In the genomic region with DNA sequence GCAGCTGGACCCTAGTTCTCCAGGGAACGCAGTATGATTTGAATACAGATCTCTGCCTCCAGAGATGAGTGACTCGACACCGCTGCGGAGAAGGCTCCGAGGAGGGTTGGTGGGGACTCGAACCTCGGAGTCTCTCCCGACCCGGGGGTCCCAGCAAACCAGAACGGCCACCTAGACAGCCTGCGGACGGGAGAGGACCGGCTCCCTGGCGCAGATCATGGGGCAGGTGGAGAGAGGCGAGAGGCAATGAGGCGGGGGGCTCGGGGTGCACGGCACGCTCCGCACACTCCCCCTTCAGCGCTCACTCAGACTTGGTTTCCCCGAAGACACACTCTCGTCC, we compare ENCODE assay signal across 10 cellular contexts. TPM values are rescaled to one million over a fixed set of nuclear protein-coding genes. Genes with fewer than 3 reads are reported as not detected.
DNase-seq lines count a peak whose midpoint lies in the region; ATAC-seq, FAIRE-seq and TF ChIP-seq lines count a peak whose summit lies in the region.
"Had no signal": no experiment of that assay in that cellular context is flagged by ENCODE, and none has a peak within 500 bp of the region (broad histone marks: within the 10 kb centered on the region; RNA-seq: fewer than 3 reads in every experiment).

No MANE protein-coding gene starts in this region.

- H3K9me3 ChIP-seq in ES-I3 (ENCODE audit: control insufficient read depth, insufficient read depth, low read length) (peaks cover 4% of the 10 kb centered on the region; the same call in 1 of the 2 replicates), GM12878 (replicated peaks; ENCODE audit: control insufficient read depth, insufficient read depth, low read length) (peaks cover 5% of the 10 kb centered on the region; the same call in 1 of the 3 replicates), keratinocyte (ENCODE audit: control insufficient read depth, low read depth, low read length) (peaks cover 2% of the 10 kb centered on the region), gastrocnemius medialis (no peaks in the 10 kb centered on the region)

- TF ChIP-seq CTCF in GM12878 (IDR thresholded peaks at IDR 0.05 in 2 of 3, conservative IDR thresholded peaks at IDR 0.05 in 1 of 3; ENCODE audit: control insufficient read depth in 2 of 3, extremely low read depth in 1 of 3, insufficient read depth in 1 of 3, low read depth in 3 of 3, low read length in 3 of 3) (no peak), keratinocyte (optimal IDR thresholded peaks at IDR 0.05 in 1 of 3, IDR thresholded peaks at IDR 0.05 in 1 of 3, conservative IDR thresholded peaks at IDR 0.05 in 1 of 3; ENCODE audit: extremely low read depth in 1 of 3, insufficient read depth in 2 of 3, low read length in 3 of 3) (no peak), gastrocnemius medialis (IDR thresholded peaks at IDR 0.05 in 4 of 5, conservative IDR thresholded peaks at IDR 0.05 in 1 of 5) (no peak)

- CTCF ChIA-PET in GM12878 (lab: Yijun Ruan, JAX): no interaction called here

- no TSS peak for BruUV-seq in GM12878 (replicated peaks; lab: Mats Ljungman, UMichigan)

- FAIRE-seq in GM12878 (lab: Jason Lieb, UNC) (no peak), keratinocyte (lab: Jason Lieb, UNC) (no peak)

- intact Hi-C loops in GM12878 (cut with micrococcal nuclease; ENCODE audit: unreplicated experiment) (no loop called here), gastrocnemius medialis (cut with DNase I; ENCODE audit: low total_unique reads) (no loop called here)

- 43% methylated on average over 18 of the region's 23 CpGs for WGBS in GM12878 (ENCODE audit: insufficient coverage, insufficient replicate concordance, low lambda C conversion rate, missing lambda C conversion rate)

- DNase-seq in GM12878 (ENCODE audit: low read depth, low spot score) (no peak), keratinocyte (ENCODE audit: low read depth, low spot score) (no peak), gastrocnemius medialis (no peak)
- DNase-seq in central memory CD4-positive, alpha-beta T cell: no peak
- no peak for DNase-seq in activated CD4-positive, CD25-positive, alpha-beta regulatory T cell treated with anti-CD3 and anti-CD28 coated beads, Interleukin-2, amount 50 U/mL, for 72 hours
- DNase-seq: activated CD4-positive, CD25-positive, alpha-beta regulatory T cell had no signal

- H3K4me1 ChIP-seq in ES-I3 (ENCODE audit: insufficient read depth, low read length) (peaks cover 10% of the 10 kb centered on the region), GM12878 (ENCODE audit: control insufficient read depth, insufficient read depth, low read length) (no peaks in the 10 kb centered on the region), keratinocyte (ENCODE audit: control insufficient read depth, extremely low read depth, insufficient read depth, low read length) (peaks cover 14% of the 10 kb centered on the region), gastrocnemius medialis (peaks cover 69 to 85% of the 10 kb centered on the region in 2 donors)

- H4K20me1 ChIP-seq in GM12878 (ENCODE audit: control insufficient read depth, insufficient read depth) (no peaks in the 10 kb centered on the region; the same call in 1 of the 2 replicates), keratinocyte (ENCODE audit: control insufficient read depth, extremely low read depth, insufficient read depth, low read length) (no peaks in the 10 kb centered on the region)

- no peak overlapping the region for H3K27ac ChIP-seq in GM12878 (ENCODE audit: control insufficient read depth, insufficient read depth)
- H3K27ac ChIP-seq in keratinocyte (ENCODE audit: control insufficient read depth, insufficient read depth, low read length): no peak overlapping the region
- peak overlapping the region; percentile 77 to 99 (median 86) for H3K27ac ChIP-seq in gastrocnemius medialis

- H2AFZ ChIP-seq in GM12878 (ENCODE audit: control insufficient read depth, low read depth, low read length) (no peak overlapping the region), keratinocyte (ENCODE audit: control insufficient read depth, low read length) (peak overlapping the region; percentile 77)

- ATAC-seq in GM12878: no peak
- ATAC-seq in gastrocnemius medialis: no peak
- no peak for ATAC-seq in HG03432 (IDR thresholded peaks at IDR 0.05; ENCODE audit: unreplicated experiment)
- ATAC-seq in GM21367 (IDR thresholded peaks at IDR 0.05; ENCODE audit: unreplicated experiment): no peak

- dilution Hi-C loops in keratinocyte (cut with MboI; ENCODE audit: extremely low pct_ligation_motif_present, low sequenced_read_pairs): no loop called here

- RAD21 ChIA-PET in GM12878 (lab: Charles Lee; ENCODE audit: unreplicated experiment): interaction anchor here (0.6 kb wide), 1 partner anchor 166 kb away, joined by 4 read pairs; no protein-coding TSS in a partner anchor

- peaks cover 10 to 22% of the 10 kb centered on the region in 2 experiments for H3K27me3 ChIP-seq in GM12878 (replicated peaks in 1 of 2; ENCODE audit: control insufficient read depth in 2 of 2, insufficient read depth in 2 of 2, low read length in 1 of 2)
- peaks cover 32% of the 10 kb centered on the region for H3K27me3 ChIP-seq in keratinocyte (ENCODE audit: control insufficient read depth, extremely low read depth, insufficient read depth, low read length)
- no peaks in the 10 kb centered on the region for H3K27me3 ChIP-seq in gastrocnemius medialis

- POLR2A ChIA-PET in GM12878 (lab: Charles Lee): no interaction called here

- H3K36me3 ChIP-seq in ES-I3 (ENCODE audit: insufficient read depth, low read length) (no peaks in the 10 kb centered on the region), GM12878 (ENCODE audit: control insufficient read depth in 2 of 2, insufficient read depth in 2 of 2, low read length in 1 of 2) (no peaks in the 10 kb centered on the region), keratinocyte (ENCODE audit: control insufficient read depth in 2 of 2, extremely low read depth in 1 of 2, insufficient read depth in 2 of 2, low read length in 2 of 2) (peaks cover 0 to 1% of the 10 kb centered on the region in 2 experiments), gastrocnemius medialis (no peaks in the 10 kb centered on the region)

- H3K4me2 ChIP-seq in GM12878 (ENCODE audit: control insufficient read depth, insufficient read depth): peak overlapping the region; percentile 65; the same call in 1 of the 2 replicates
- H3K4me2 ChIP-seq in keratinocyte (ENCODE audit: control insufficient read depth, extremely low read depth, insufficient read depth, low read depth, low read length): peak overlapping the region; percentile 94

- peak overlapping the region; percentile 50; the same call in 1 of the 2 replicates for H3K9ac ChIP-seq in ES-I3 (ENCODE audit: low read depth, low read length)
- H3K9ac ChIP-seq in GM12878 (ENCODE audit: control insufficient read depth, insufficient read depth, low read length): no peak overlapping the region
- peak overlapping the region; percentile 68 for H3K9ac ChIP-seq in keratinocyte (ENCODE audit: control insufficient read depth, extremely low read depth, insufficient read depth, low read length)

- TF ChIP-seq EP300 in GM12878 (IDR thresholded peaks at IDR 0.05; ENCODE audit: borderline replicate concordance in 1 of 2, control insufficient read depth in 1 of 2, low read depth in 2 of 2, low read length in 2 of 2): no peak

- H3K79me2 ChIP-seq in GM12878 (ENCODE audit: control insufficient read depth, insufficient read depth, low read length) (no peaks in the 10 kb centered on the region), keratinocyte (ENCODE audit: control insufficient read depth, insufficient read depth, low read length) (no peaks in the 10 kb centered on the region)

- no peaks in the 10 kb centered on the region for H3K9me1 ChIP-seq in keratinocyte (ENCODE audit: control insufficient read depth, extremely low read depth, insufficient read depth, low read length)

- SMC1A ChIA-PET in GM12878 (lab: Charles Lee; ENCODE audit: uncharacterized antibody, unreplicated experiment): no interaction called here

- no peak for TF ChIP-seq RAD21 in GM12878 (IDR thresholded peaks at IDR 0.05; ENCODE audit: insufficient read depth, low read depth, low read length)

- TF ChIP-seq POLR2A in GM12878 (IDR thresholded peaks at IDR 0.05; ENCODE audit: low read depth, low read length) (no peak), gastrocnemius medialis (IDR thresholded peaks at IDR 0.05) (no peak)

- in situ Hi-C loops in GM12878 (cut with MboI): no loop called here
- in situ Hi-C loops in gastrocnemius medialis (cut with MboI; ENCODE audit: low sequenced_read_pairs in 4 of 4): loop anchor here in 2 of 4 donors (5.0 to 10.0 kb wide), 2 partner anchors 41 to 49 kb away; no protein-coding TSS in a partner anchor

- H3K4me3 ChIP-seq in GM12878: no peak overlapping the region
- peak overlapping the region; percentile 44 to 87 (median 76) for H3K4me3 ChIP-seq in keratinocyte (ENCODE audit: control insufficient read depth in 2 of 3, extremely low read depth in 1 of 3, insufficient read depth in 2 of 3, low read depth in 1 of 3, low read length in 3 of 3)
- H3K4me3 ChIP-seq in gastrocnemius medialis: peak overlapping the region; percentile 68 to 88 (median 72)

RNA-seq across cellular contexts. Expression of a gene that starts 12.6 kb away (rescaled TPM):
- total RNA-seq in GM12878 (2013; cell fraction: nucleolus; rRNA removed): 0.04 TPM in 1 of 2 replicates, not detected in the other
- total RNA-seq in GM12878 (2014; rRNA removed) (under 0.01 TPM in 1 of 2 replicates, not detected in the other), GM12878 (2014; rRNA removed; fragmentation: Illumina TruSeq; extraction: Trizol) (not detected in 2 replicates), GM12878 (2021) (0.03 and 0.05 TPM in 2 replicates), gastrocnemius medialis (100 to 1,000 TPM in 2 of 4 donors, 10 to 100 TPM in 2; 40.7 to 267 (median 153) TPM)
- not detected for polyA plus RNA-seq in GM12878 (2011; ENCODE audit: low read depth)
- polyA plus RNA-seq in GM12878 (2011; rRNA removed) (0.13 and 0.15 TPM in 2 replicates), GM12878 (2014; fragmentation: Illumina TruSeq; extraction: Trizol) (not detected in 2 replicates), GM12878 (2014; fragmentation: Nextera tagmentation; extraction: Ambion mirVana) (not detected), GM12878 (2014; rRNA removed) (not detected in 2 replicates), GM12878 (2016; fragmentation: Nextera tagmentation; extraction: Ambion mirVana) (not detected), keratinocyte (8.2 to 20.6 TPM (median 12.9 TPM) in 3 replicates)
- 0.12 and 0.15 TPM in 2 replicates for polyA plus RNA-seq in GM12878 (2011; cell fraction: cytosol; rRNA removed)
- polyA plus RNA-seq in GM12878 (2011; cell fraction: nucleus; rRNA removed): 0.09 and 0.36 TPM in 2 replicates
- polyA plus RNA-seq in GM12878 (2012): not detected in 2 replicates
- 0.15 and 1.3 TPM in 2 replicates for polyA minus RNA-seq in GM12878 (2011; rRNA and poly(A)+ RNA removed)
- polyA minus RNA-seq in GM12878 (2011; cell fraction: cytosol; rRNA and poly(A)+ RNA removed): not detected in 2 replicates
- polyA minus RNA-seq in GM12878 (2011; cell fraction: nucleus; rRNA and poly(A)+ RNA removed): not detected in 2 replicates
- 7.0 TPM for polyA plus RNA-seq in keratinocyte (2011; ENCODE audit: low read depth)
- 14.7 and 24.2 TPM in 2 replicates for polyA plus RNA-seq in keratinocyte (2011; cell fraction: cytosol; rRNA removed)
- 48.2 and 63.8 TPM in 2 replicates for polyA plus RNA-seq in keratinocyte (2011; cell fraction: nucleus; rRNA removed)
- polyA plus RNA-seq in keratinocyte (2012; ENCODE audit: low replicate concordance): 6.8 and 29.5 TPM in 2 replicates
- 34.1 to 103 TPM (median 39.7 TPM) in 3 replicates for polyA minus RNA-seq in keratinocyte
- polyA minus RNA-seq in keratinocyte (2011; cell fraction: cytosol; rRNA and poly(A)+ RNA removed): 49.5 TPM
- polyA minus RNA-seq in keratinocyte (2011; cell fraction: nucleus; rRNA and poly(A)+ RNA removed): 46.2 and 71.6 TPM in 2 replicates
- total RNA-seq: activated T-helper 2 cell treated with anti-CD3 and anti-CD28 coated beads, Interferon-gamma antibody, Interleukin-2, Interleukin-4, amounts not matched to agents 10 μg/mL and 5 μg/mL and 100 μg/mL, durations not matched to agents 14 hours and 24 hours and 36 hours had no signal

Comparison
In these comparisons a context has a peak if more than half of its experiments do, and no peak if none do; other contexts are left out.
1. H3K27ac ChIP-seq: peak in gastrocnemius medialis (4 of 4); none in GM12878 (single experiment) and keratinocyte (single experiment).
2. RNA of a gene that starts 12.6 kb away (total RNA-seq): 40.7 to 267 TPM in gastrocnemius medialis; under 0.01 to 0.05 TPM in GM12878; every median in the first group is over 10 times any median in the second.